8 cellular contexts compared by ENCODE assay signal in genomic region chr6:6725120-6725833, GRCh38.
A peak's percentile ranks its signal among the peaks of the same experiment; 100 is the strongest.
DNase-seq lines count a peak whose midpoint lies in the region; ATAC-seq and TF ChIP-seq lines count a peak whose summit lies in the region.

No MANE protein-coding gene starts in this region.

- no peaks in the 10 kb centered on the region for H3K36me3 ChIP-seq in endodermal cell (ENCODE audit: control insufficient read depth, insufficient read depth, low read length)
- no peaks in the 10 kb centered on the region for H3K36me3 ChIP-seq in muscle layer of duodenum (ENCODE audit: control insufficient read depth in 1 of 2, insufficient read depth in 2 of 2, low read length in 2 of 2)

- ATAC-seq in left cardiac atrium, result peak; percentile 7 to 20
- ATAC-seq in Right ventricle myocardium inferior, result no peak
- ATAC-seq in GM18870 (IDR thresholded peaks at IDR 0.05; ENCODE audit: unreplicated experiment), result no peak
- no peak for ATAC-seq in GM21390 (IDR thresholded peaks at IDR 0.05; ENCODE audit: unreplicated experiment)
- ATAC-seq in HG02981 (IDR thresholded peaks at IDR 0.05; ENCODE audit: unreplicated experiment), result no peak

- H3K9me3 Mint-ChIP-seq in endodermal cell, result no peaks in the 10 kb centered on the region

- intact Hi-C loops in left cardiac atrium (cut with DNase I), result loop anchor here in 1 of 2 donors (5.0 kb wide), 1 partner anchor 517 kb away; no protein-coding TSS in a partner anchor
- intact Hi-C loops in Right ventricle myocardium inferior (cut with DNase I), result loop anchor here (2.0 to 5.0 kb wide), 3 partner anchors 192 to 518 kb away; no protein-coding TSS in a partner anchor

- no peak overlapping the region for H3K27ac Mint-ChIP-seq in endodermal cell

- H3K9me3 ChIP-seq in endodermal cell (ENCODE audit: control insufficient read depth, low read length), result no peaks in the 10 kb centered on the region
- no peaks in the 10 kb centered on the region for H3K9me3 ChIP-seq in muscle layer of duodenum (ENCODE audit: control insufficient read depth in 1 of 2, low read length in 2 of 2)

- peaks cover 25% of the 10 kb centered on the region for H3K27me3 Mint-ChIP-seq in endodermal cell (ENCODE audit: insufficient read depth)

- H3K36me3 Mint-ChIP-seq in endodermal cell (ENCODE audit: low read depth), result no peaks in the 10 kb centered on the region

- H3K4me3 Mint-ChIP-seq in endodermal cell, result peak overlapping the region; percentile 29

- TF ChIP-seq CTCF in endodermal cell (conservative IDR thresholded peaks at IDR 0.05), result no peak

- H3K4me1 Mint-ChIP-seq in endodermal cell, result peaks cover 39% of the 10 kb centered on the region

- 46 to 48% methylated on average over 11 to 20 of the region's 20 CpGs for WGBS in endodermal cell (ENCODE audit: insufficient coverage in 1 of 2, insufficient read length in 1 of 2), 2 experiments

- H3K27me3 ChIP-seq in endodermal cell (ENCODE audit: control insufficient read depth, insufficient read depth, low read length, poor library complexity, severe bottlenecking), result no peaks in the 10 kb centered on the region
- no peaks in the 10 kb centered on the region for H3K27me3 ChIP-seq in muscle layer of duodenum (ENCODE audit: low read depth, low read length)

- H3K27ac ChIP-seq in endodermal cell (ENCODE audit: low read depth, low read length), result no peak overlapping the region
- peak overlapping the region; percentile 86 for H3K27ac ChIP-seq in muscle layer of duodenum (ENCODE audit: low read length)

- peaks cover 21% of the 10 kb centered on the region for H3K4me1 ChIP-seq in endodermal cell (ENCODE audit: control insufficient read depth, insufficient read depth, low read length)
- H3K4me1 ChIP-seq in muscle layer of duodenum (ENCODE audit: control insufficient read depth in 1 of 2, insufficient read depth in 2 of 2, low read length in 2 of 2), result peaks cover 9 to 17% of the 10 kb centered on the region in 2 donors

- DNase-seq in left cardiac atrium, result no peak
- no peak for DNase-seq in Right ventricle myocardium inferior (ENCODE audit: missing footprints)
- DNase-seq in endodermal cell, result peak; percentile 90
- no peak for DNase-seq in A172 (ENCODE audit: low spot score)

- H3K4me3 ChIP-seq in endodermal cell (ENCODE audit: low read length) (no peak overlapping the region), muscle layer of duodenum (ENCODE audit: low read depth in 1 of 2, low read length in 2 of 2) (peak overlapping the region; percentile 56 to 58)

- no peak overlapping the region for H3K9ac ChIP-seq in endodermal cell (ENCODE audit: extremely low read depth, low read length, poor library complexity, severe bottlenecking)

Comparison
In these comparisons a context has a peak if more than half of its experiments do, and no peak if none do; other contexts are left out.
1. ATAC-seq: peak in left cardiac atrium (2 of 2); none in Right ventricle myocardium inferior (single experiment), GM18870 (single experiment), GM21390 (single experiment) and HG02981 (single experiment).